Comparison of ENCODE assay signal across 12 cellular contexts in genomic region chr11:114612199-114612598, GRCh38. TPM values are rescaled to one million over a fixed set of nuclear protein-coding genes. Genes with fewer than 3 reads are reported as not detected.
DNase-seq lines count a peak whose midpoint lies in the region; ATAC-seq, FAIRE-seq and TF ChIP-seq lines count a peak whose summit lies in the region.
"Not testable (repeated sequence)": the region's sequence is repeated elsewhere in the genome, so short reads cannot be mapped to it uniquely, and the experiment has no call there.
"Had no signal": no experiment of that assay in that cellular context is flagged by ENCODE, and none has a peak within 500 bp of the region (broad histone marks: within the 10 kb centered on the region; RNA-seq: fewer than 3 reads in every experiment).

No MANE protein-coding gene starts in this region.

- ATAC-seq in GM12878 = not testable (repeated sequence)

- not testable (repeated sequence) for H3K79me2 ChIP-seq in GM12878 (ENCODE audit: control insufficient read depth, insufficient read depth, low read length)

- RAD21 ChIA-PET in GM12878 (lab: Charles Lee; ENCODE audit: unreplicated experiment) = not testable (repeated sequence)

- FAIRE-seq in GM12891 (lab: Jason Lieb, UNC) (peak; percentile 100), HTR-8/SVneo (lab: Jason Lieb, UNC) (peak; percentile 83)
- FAIRE-seq in GM12878 (lab: Jason Lieb, UNC) = not testable (repeated sequence)

- not testable (repeated sequence) for H3K36me3 ChIP-seq in GM12878 (ENCODE audit: control insufficient read depth in 2 of 2, insufficient read depth in 2 of 2, low read length in 1 of 2); esophagus muscularis mucosa

- TF ChIP-seq EP300 in GM12878 (IDR thresholded peaks at IDR 0.05; ENCODE audit: borderline replicate concordance in 1 of 2, control insufficient read depth in 1 of 2, low read depth in 2 of 2, low read length in 2 of 2); esophagus muscularis mucosa (IDR thresholded peaks at IDR 0.05): not testable (repeated sequence)

- TF ChIP-seq RAD21 in GM12878 (IDR thresholded peaks at IDR 0.05; ENCODE audit: insufficient read depth, low read depth, low read length) = not testable (repeated sequence)

- not testable (repeated sequence) for H3K4me2 ChIP-seq in GM12878 (ENCODE audit: control insufficient read depth, insufficient read depth)

- not testable (repeated sequence) for H3K4me1 ChIP-seq in GM12878 (ENCODE audit: control insufficient read depth, insufficient read depth, low read length); esophagus muscularis mucosa

- intact Hi-C loops in GM12878 (cut with micrococcal nuclease; ENCODE audit: unreplicated experiment) = not testable (repeated sequence)
- intact Hi-C loops in esophagus muscularis mucosa (cut with DNase I) = loop anchor here (10.0 kb wide), 1 partner anchor 267 kb away; no protein-coding TSS in a partner anchor

- not testable (repeated sequence) for H3K27ac ChIP-seq in GM12878 (ENCODE audit: control insufficient read depth, insufficient read depth); esophagus muscularis mucosa (replicated peaks in 1 of 4)

- CTCF ChIA-PET in GM12878 (lab: Yijun Ruan, JAX) = not testable (repeated sequence)

- not testable (repeated sequence) for H4K20me1 ChIP-seq in GM12878 (ENCODE audit: control insufficient read depth, insufficient read depth)

- H3K4me3 ChIP-seq in GM12878, esophagus muscularis mucosa: not testable (repeated sequence)

- POLR2A ChIA-PET in GM12878 (lab: Charles Lee) = not testable (repeated sequence)

- not testable (repeated sequence) for BruUV-seq in GM12878 (replicated peaks; lab: Mats Ljungman, UMichigan)

- H3K9me3 ChIP-seq in GM12878 (replicated peaks; ENCODE audit: control insufficient read depth, insufficient read depth, low read length); esophagus muscularis mucosa: not testable (repeated sequence)

- not testable (repeated sequence) for H2AFZ ChIP-seq in GM12878 (ENCODE audit: control insufficient read depth, low read depth, low read length)

- not testable (repeated sequence) for H3K9ac ChIP-seq in GM12878 (ENCODE audit: control insufficient read depth, insufficient read depth, low read length)

- WGBS in GM12878 (ENCODE audit: insufficient coverage, insufficient replicate concordance, low lambda C conversion rate, missing lambda C conversion rate) = 2% methylated on average over 9 of the region's 9 CpGs
- 77% methylated on average over 9 of the region's 9 CpGs for WGBS in esophagus muscularis mucosa

- in situ Hi-C loops in GM12878 (cut with MboI) = not testable (repeated sequence)

- SMC1A ChIA-PET in GM12878 (lab: Charles Lee; ENCODE audit: uncharacterized antibody, unreplicated experiment) = not testable (repeated sequence)

- not testable (repeated sequence) for H3K27me3 ChIP-seq in GM12878 (replicated peaks in 1 of 2; ENCODE audit: control insufficient read depth in 2 of 2, insufficient read depth in 2 of 2, low read length in 1 of 2); esophagus muscularis mucosa

- TF ChIP-seq CTCF in GM12878 (IDR thresholded peaks at IDR 0.05 in 2 of 3, conservative IDR thresholded peaks at IDR 0.05 in 1 of 3; ENCODE audit: control insufficient read depth in 2 of 3, extremely low read depth in 1 of 3, insufficient read depth in 1 of 3, low read depth in 3 of 3, low read length in 3 of 3); esophagus muscularis mucosa (IDR thresholded peaks at IDR 0.05): not testable (repeated sequence)

- TF ChIP-seq POLR2A in GM12891 (IDR thresholded peaks at IDR 0.05; ENCODE audit: low read depth, low read length); GM12878 (IDR thresholded peaks at IDR 0.05; ENCODE audit: low read depth, low read length); esophagus muscularis mucosa (IDR thresholded peaks at IDR 0.05; ENCODE audit: low read depth): not testable (repeated sequence)

- DNase-seq in GM12891 (ENCODE audit: insufficient read length, low spot score); HTR-8/SVneo (ENCODE audit: insufficient read length, low spot score); GM12878 (ENCODE audit: low read depth, low spot score): not testable (repeated sequence)
- DNase-seq in esophagus muscularis mucosa (ENCODE audit: extremely low spot score) = peak; percentile 39

TF ChIP-seq in GM12891, 5 proteins besides CTCF, POLR2A, EP300 and RAD21:
- peak; percentile 59; the same call in 1 of the 2 replicates for TF ChIP-seq POU2F2 (IDR thresholded peaks at IDR 0.05; ENCODE audit: low read depth, low read length)

TF ChIP-seq in GM12878, 131 proteins besides CTCF, POLR2A, EP300 and RAD21 (continues in another document):
- peak; percentile 43; the same call in 1 of the 2 replicates for TF ChIP-seq ZBTB4 (CRISPR knock-in tag; IDR thresholded peaks at IDR 0.05)
- peak; percentile 89; the same call in 1 of the 2 replicates for TF ChIP-seq ZNF217 (IDR thresholded peaks at IDR 0.05)
- TF ChIP-seq POU2F2 (IDR thresholded peaks at IDR 0.05; ENCODE audit: borderline replicate concordance, low read depth, low read length) = peak; percentile 84; the same call in 2 of the 3 replicates
- TF ChIP-seq FOXM1 (IDR thresholded peaks at IDR 0.05; ENCODE audit: low read depth, low read length) = 0 out of 2 replicates have a peak, but pooled peaks have one; percentile 13

RNA-seq across cellular contexts. Expression of gene NXPE4, which starts 16.6 kb away (rescaled TPM):
- polyA plus RNA-seq in GM12891 (2012; ENCODE audit: low read depth, missing spikeins) = not detected
- not detected in 2 replicates for total RNA-seq in GM12878 (2013; cell fraction: nucleolus; rRNA removed)
- not detected in 2 replicates for total RNA-seq in GM12878 (2014; rRNA removed)
- not detected in 2 replicates for total RNA-seq in GM12878 (2014; rRNA removed; fragmentation: Illumina TruSeq; extraction: Trizol)
- not detected in 2 replicates for total RNA-seq in GM12878 (2021)
- not detected for polyA plus RNA-seq in GM12878 (2011; ENCODE audit: low read depth)
- polyA plus RNA-seq in GM12878 (2011; rRNA removed) = not detected in 2 replicates
- not detected in 2 replicates for polyA plus RNA-seq in GM12878 (2011; cell fraction: cytosol; rRNA removed)
- not detected in 2 replicates for polyA plus RNA-seq in GM12878 (2011; cell fraction: nucleus; rRNA removed)
- polyA plus RNA-seq in GM12878 (2012) = not detected in 2 replicates
- polyA plus RNA-seq in GM12878 (2014; fragmentation: Illumina TruSeq; extraction: Trizol) = not detected in 2 replicates
- not detected for polyA plus RNA-seq in GM12878 (2014; fragmentation: Nextera tagmentation; extraction: Ambion mirVana)
- polyA plus RNA-seq in GM12878 (2014; rRNA removed) = not detected in 2 replicates
- polyA plus RNA-seq in GM12878 (2016; fragmentation: Nextera tagmentation; extraction: Ambion mirVana) = not detected
- polyA minus RNA-seq in GM12878 (2011; rRNA and poly(A)+ RNA removed) = not detected in 2 replicates
- not detected in 2 replicates for polyA minus RNA-seq in GM12878 (2011; cell fraction: cytosol; rRNA and poly(A)+ RNA removed)
- not detected in 2 replicates for polyA minus RNA-seq in GM12878 (2011; cell fraction: nucleus; rRNA and poly(A)+ RNA removed)
- not detected for total RNA-seq in esophagus muscularis mucosa
- total RNA-seq: A673; CD4-positive, alpha-beta memory T cell; CD4-positive, CD25-positive, alpha-beta regulatory T cell; CD8-positive, alpha-beta memory T cell; Daoy; G401 had no signal
- polyA plus RNA-seq: AG04450; CD14-positive monocyte; CD4-positive, alpha-beta memory T cell; CD4-positive, CD25-positive, alpha-beta regulatory T cell; CD8-positive, alpha-beta memory T cell had no signal

RNA-seq across cellular contexts. Expression of gene NXPE1, which starts 52.5 kb away (rescaled TPM):
- not detected for polyA plus RNA-seq in GM12891 (2012; ENCODE audit: low read depth, missing spikeins)
- not detected in 2 replicates for total RNA-seq in GM12878 (2013; cell fraction: nucleolus; rRNA removed)
- not detected in 2 replicates for total RNA-seq in GM12878 (2014; rRNA removed)
- not detected in 2 replicates for total RNA-seq in GM12878 (2014; rRNA removed; fragmentation: Illumina TruSeq; extraction: Trizol)
- total RNA-seq in GM12878 (2021) = 0.16 TPM in 1 of 2 replicates, not detected in the other
- not detected for polyA plus RNA-seq in GM12878 (2011; ENCODE audit: low read depth)
- not detected in 2 replicates for polyA plus RNA-seq in GM12878 (2011; rRNA removed)
- not detected in 2 replicates for polyA plus RNA-seq in GM12878 (2011; cell fraction: cytosol; rRNA removed)
- polyA plus RNA-seq in GM12878 (2011; cell fraction: nucleus; rRNA removed) = not detected in 2 replicates
- polyA plus RNA-seq in GM12878 (2012) = not detected in 2 replicates
- not detected in 2 replicates for polyA plus RNA-seq in GM12878 (2014; fragmentation: Illumina TruSeq; extraction: Trizol)
- polyA plus RNA-seq in GM12878 (2014; fragmentation: Nextera tagmentation; extraction: Ambion mirVana) = not detected
- not detected in 2 replicates for polyA plus RNA-seq in GM12878 (2014; rRNA removed)
- not detected for polyA plus RNA-seq in GM12878 (2016; fragmentation: Nextera tagmentation; extraction: Ambion mirVana)
- polyA minus RNA-seq in GM12878 (2011; rRNA and poly(A)+ RNA removed) = not detected in 2 replicates
- polyA minus RNA-seq in GM12878 (2011; cell fraction: cytosol; rRNA and poly(A)+ RNA removed) = not detected in 2 replicates
- polyA minus RNA-seq in GM12878 (2011; cell fraction: nucleus; rRNA and poly(A)+ RNA removed) = not detected in 2 replicates
- total RNA-seq in esophagus muscularis mucosa = not detected
- total RNA-seq: A673; CD4-positive, alpha-beta memory T cell; CD4-positive, CD25-positive, alpha-beta regulatory T cell; CD8-positive, alpha-beta memory T cell; Daoy; G401 had no signal
- polyA plus RNA-seq: AG04450; CD14-positive monocyte; CD4-positive, alpha-beta memory T cell; CD4-positive, CD25-positive, alpha-beta regulatory T cell; CD8-positive, alpha-beta memory T cell had no signal
